8 cellular contexts compared by ENCODE assay signal in genomic region chr7:116930156-116930913, GRCh38. TPM values are rescaled to one million over a fixed set of nuclear protein-coding genes. Genes with fewer than 3 reads are reported as not detected.
DNase-seq lines count a peak whose midpoint lies in the region; ATAC-seq, FAIRE-seq and TF ChIP-seq lines count a peak whose summit lies in the region.

No MANE protein-coding gene starts in this region.

- H3K4me1 ChIP-seq in colonic mucosa (no peaks in the 10 kb centered on the region), HepG2 (ENCODE audit: insufficient read depth, low read length) (peaks cover 44% of the 10 kb centered on the region)

- H3K27ac ChIP-seq in colonic mucosa = no peak overlapping the region
- H3K27ac ChIP-seq in HepG2 (ENCODE audit: extremely low read length, insufficient read depth, low read length) = no peak overlapping the region

- DNase-seq in AML-193 (lab: John Stamatoyannopoulos, UW) (peak; percentile 31 to 53), NCI-H345 treated with DMSO at 0.1 percent for 48 hours (lab: John Stamatoyannopoulos, UW; ENCODE audit: unreplicated experiment) (peak; percentile 56), colonic mucosa (peak; percentile 81), HepG2 (ENCODE audit: low spot score) (peak; percentile 62)
- peak; percentile 67 to 72 for DNase-seq in activated CD4-positive, alpha-beta T cell treated with anti-CD3 and anti-CD28 coated beads for 24 hours (ENCODE audit: low read depth in 2 of 2)
- peak; percentile 64 to 76 for DNase-seq in stimulated activated CD4-positive, alpha-beta T cell treated with anti-CD3 and anti-CD28 coated beads, Interleukin-4, amount 100 ng/mL, for 48 hours (ENCODE audit: low read depth in 2 of 2)

- CTCF ChIA-PET in HepG2 (lab: Yijun Ruan, JAX; ENCODE audit: low intra/inter-chr PET ratio, low total read pairs) = interaction anchor here (0.7 to 2.8 kb wide), 4 partner anchors 55 to 197 kb away, joined by 3 to 33 read pairs (median 14); no protein-coding TSS in a partner anchor

- no peaks in the 10 kb centered on the region for H3K36me3 ChIP-seq in colonic mucosa
- no peaks in the 10 kb centered on the region for H3K36me3 ChIP-seq in HepG2 (replicated peaks in 1 of 2; ENCODE audit: control insufficient read depth in 1 of 2, insufficient read depth in 2 of 2, low read length in 2 of 2)

- H3K9me3 ChIP-seq in colonic mucosa (no peaks in the 10 kb centered on the region), HepG2 (ENCODE audit: low read length) (no peaks in the 10 kb centered on the region)

- peak; percentile 69 for ATAC-seq in GM19025 (IDR thresholded peaks at IDR 0.05; ENCODE audit: low read depth, unreplicated experiment)
- ATAC-seq in HG03342 (IDR thresholded peaks at IDR 0.05; ENCODE audit: unreplicated experiment) = peak; percentile 87
- ATAC-seq in HepG2 = peak; percentile 87

- TF ChIP-seq EP300 in HepG2 (IDR thresholded peaks at IDR 0.05; ENCODE audit: low read depth in 2 of 2, low read length in 2 of 2) (no peak), HepG2 (CRISPR knock-in tag; IDR thresholded peaks at IDR 0.05; ENCODE audit: borderline replicate concordance) (no peak)

- no TSS peak for BruUV-seq in HepG2 (replicated peaks; lab: Mats Ljungman, UMichigan)

- no peaks in the 10 kb centered on the region for H3K79me2 ChIP-seq in HepG2 (ENCODE audit: insufficient read depth, low read length)

- in situ Hi-C loops in HepG2 (cut with HindIII; ENCODE audit: extremely low pct_ligation_motif_present, low pct_unique_long_range_greater_than_20kb) = loop anchor here (5.0 kb wide), 1 partner anchor 187 kb away; no protein-coding TSS in a partner anchor

- POLR2A ChIA-PET in HepG2 (lab: Yijun Ruan, JAX) = no interaction called here

- TF ChIP-seq RAD21 in HepG2 (CRISPR knock-in tag; IDR thresholded peaks at IDR 0.05) = peak; percentile 88

- intact Hi-C loops in colonic mucosa (cut with DNase I) (loop anchor here (5.0 to 10.0 kb wide), 2 partner anchors 54 to 197 kb away; no protein-coding TSS in a partner anchor), HepG2 (cut with micrococcal nuclease; ENCODE audit: unreplicated experiment) (loop anchor here (1.0 to 2.0 kb wide), 4 partner anchors 22 to 197 kb away; partner anchors contain the start of gene ST7)

- H3K4me3 ChIP-seq in colonic mucosa = no peak overlapping the region
- peak overlapping the region in 1 of 3 experiments; percentile 31; a peak in 2 of 6 replicates for H3K4me3 ChIP-seq in HepG2 (replicated peaks in 1 of 3; ENCODE audit: insufficient read depth in 1 of 3, low read depth in 2 of 3, low read length in 3 of 3)

- FAIRE-seq in HepG2 (lab: Jason Lieb, UNC) = peak; percentile 93

- TF ChIP-seq CTCF in colonic mucosa (IDR thresholded peaks at IDR 0.05) = peak; percentile 93
- TF ChIP-seq CTCF in HepG2 (CRISPR knock-in tag; IDR thresholded peaks at IDR 0.05) = peak; percentile 93

- no peaks in the 10 kb centered on the region for H4K20me1 ChIP-seq in HepG2 (ENCODE audit: insufficient read depth, low read length)

- WGBS in HepG2 (ENCODE audit: low lambda C conversion rate) = 11% methylated on average over 22 of the region's 22 CpGs

- H3K27me3 ChIP-seq in colonic mucosa = no peaks in the 10 kb centered on the region
- H3K27me3 ChIP-seq in HepG2 (ENCODE audit: control insufficient read depth in 1 of 2, insufficient read depth in 2 of 2, low read length in 2 of 2) = no peaks in the 10 kb centered on the region; a peak in 2 of 5 replicates

- H3K9ac ChIP-seq in colonic mucosa (ENCODE audit: low read depth in 2 of 2, low read length in 2 of 2) = no peak overlapping the region
- H3K9ac ChIP-seq in HepG2 (ENCODE audit: insufficient read depth, low read depth, low read length) = no peak overlapping the region

- H3K4me2 ChIP-seq in HepG2 (ENCODE audit: low read depth, low read length) = peak overlapping the region; percentile 61

- no peak for TF ChIP-seq POLR2A in HepG2 (IDR thresholded peaks at IDR 0.05; ENCODE audit: insufficient read depth in 1 of 2, low read depth in 2 of 2, low read length in 2 of 2)

- no peak overlapping the region for H2AFZ ChIP-seq in HepG2 (ENCODE audit: low read length)

TF ChIP-seq in HepG2, 621 proteins besides CTCF, POLR2A, EP300 and RAD21 (continues in another document):
- TF ChIP-seq NAIF1 (CRISPR knock-in tag; IDR thresholded peaks at IDR 0.05; ENCODE audit: borderline replicate concordance) (no peak), NFIB (CRISPR knock-in tag; IDR thresholded peaks at IDR 0.05; ENCODE audit: borderline replicate concordance) (no peak), ZNF570 (CRISPR knock-in tag; IDR thresholded peaks at IDR 0.05; ENCODE audit: borderline replicate concordance) (no peak), ZNF720 (CRISPR knock-in tag; IDR thresholded peaks at IDR 0.05) (no peak), MLLT10 (CRISPR knock-in tag; IDR thresholded peaks at IDR 0.05) (no peak), RFXANK (CRISPR knock-in tag; IDR thresholded peaks at IDR 0.05) (no peak), KDM1A (CRISPR knock-in tag; IDR thresholded peaks at IDR 0.05) (no peak), IRF9 (CRISPR knock-in tag; IDR thresholded peaks at IDR 0.05; ENCODE audit: borderline replicate concordance) (no peak), ZFYVE20 (CRISPR knock-in tag; IDR thresholded peaks at IDR 0.05; ENCODE audit: borderline replicate concordance, low read depth) (no peak), ZNF138 (CRISPR knock-in tag; IDR thresholded peaks at IDR 0.05; ENCODE audit: low read depth) (no peak), ZNF543 (CRISPR knock-in tag; IDR thresholded peaks at IDR 0.05) (no peak), ESRRA (CRISPR knock-in tag; IDR thresholded peaks at IDR 0.05; ENCODE audit: low read depth) (no peak), ZNF850 (CRISPR knock-in tag; conservative IDR thresholded peaks at IDR 0.05) (no peak), MYNN (CRISPR knock-in tag; IDR thresholded peaks at IDR 0.05; ENCODE audit: low read depth) (no peak), NR2C2 (CRISPR knock-in tag; IDR thresholded peaks at IDR 0.05; ENCODE audit: borderline replicate concordance) (no peak)
- TF ChIP-seq, protein P1, sequence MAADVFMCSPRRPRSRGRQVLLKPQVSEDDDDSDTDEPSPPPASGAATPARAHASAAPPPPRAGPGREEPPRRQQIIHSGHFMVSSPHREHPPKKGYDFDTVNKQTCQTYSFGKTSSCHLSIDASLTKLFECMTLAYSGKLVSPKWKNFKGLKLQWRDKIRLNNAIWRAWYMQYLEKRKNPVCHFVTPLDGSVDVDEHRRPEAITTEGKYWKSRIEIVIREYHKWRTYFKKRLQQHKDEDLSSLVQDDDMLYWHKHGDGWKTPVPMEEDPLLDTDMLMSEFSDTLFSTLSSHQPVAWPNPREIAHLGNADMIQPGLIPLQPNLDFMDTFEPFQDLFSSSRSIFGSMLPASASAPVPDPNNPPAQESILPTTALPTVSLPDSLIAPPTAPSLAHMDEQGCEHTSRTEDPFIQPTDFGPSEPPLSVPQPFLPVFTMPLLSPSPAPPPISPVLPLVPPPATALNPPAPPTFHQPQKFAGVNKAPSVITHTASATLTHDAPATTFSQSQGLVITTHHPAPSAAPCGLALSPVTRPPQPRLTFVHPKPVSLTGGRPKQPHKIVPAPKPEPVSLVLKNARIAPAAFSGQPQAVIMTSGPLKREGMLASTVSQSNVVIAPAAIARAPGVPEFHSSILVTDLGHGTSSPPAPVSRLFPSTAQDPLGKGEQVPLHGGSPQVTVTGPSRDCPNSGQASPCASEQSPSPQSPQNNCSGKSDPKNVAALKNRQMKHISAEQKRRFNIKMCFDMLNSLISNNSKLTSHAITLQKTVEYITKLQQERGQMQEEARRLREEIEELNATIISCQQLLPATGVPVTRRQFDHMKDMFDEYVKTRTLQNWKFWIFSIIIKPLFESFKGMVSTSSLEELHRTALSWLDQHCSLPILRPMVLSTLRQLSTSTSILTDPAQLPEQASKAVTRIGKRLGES (CRISPR knock-in tag; IDR thresholded peaks at IDR 0.05; ENCODE audit: borderline replicate concordance) = no peak

RNA-seq across cellular contexts. Expression of gene ST7, which starts 23.0 kb away (rescaled TPM):
- total RNA-seq in colonic mucosa (10 to 100 TPM; 10.6 to 12.2 TPM), HepG2 (2016; rRNA removed; fragmentation: Illumina TruSeq; extraction: Trizol) (19.4 and 23.5 TPM in 2 replicates)
- total RNA-seq in HepG2 (2016; cell fraction: cytosol; rRNA removed; fragmentation: Illumina TruSeq; extraction: Trizol; ENCODE audit: low read depth) = 28.3 and 28.8 TPM in 2 replicates
- total RNA-seq in HepG2 (2016; cell fraction: insoluble cytoplasmic fraction; rRNA removed; fragmentation: Illumina TruSeq; extraction: Trizol) = 17.6 and 21.2 TPM in 2 replicates
- total RNA-seq in HepG2 (2016; cell fraction: membrane; rRNA removed; fragmentation: Illumina TruSeq; extraction: Trizol) = 41.5 and 54.6 TPM in 2 replicates
- 28.2 and 31.4 TPM in 2 replicates for total RNA-seq in HepG2 (2016; cell fraction: nucleus; rRNA removed; fragmentation: Illumina TruSeq; extraction: Trizol)
- polyA plus RNA-seq in HepG2 (2011; rRNA removed) = 15.4 and 17.3 TPM in 2 replicates
- 9.8 and 14.0 TPM in 2 replicates for polyA plus RNA-seq in HepG2 (2011; cell fraction: cytosol; rRNA removed)
- 10.7 and 11.0 TPM in 2 replicates for polyA plus RNA-seq in HepG2 (2011; cell fraction: nucleus; rRNA removed)
- polyA plus RNA-seq in HepG2 (2012) = 10.8 and 12.8 TPM in 2 replicates
- polyA plus RNA-seq in HepG2 (2016; cell fraction: cytosol; fragmentation: Illumina TruSeq; extraction: Trizol; ENCODE audit: low read depth) = 36.8 and 37.8 TPM in 2 replicates
- 22.0 and 24.7 TPM in 2 replicates for polyA plus RNA-seq in HepG2 (2016; cell fraction: insoluble cytoplasmic fraction; fragmentation: Illumina TruSeq; extraction: Trizol; ENCODE audit: low read depth)
- 45.3 and 51.8 TPM in 2 replicates for polyA plus RNA-seq in HepG2 (2016; cell fraction: membrane; fragmentation: Illumina TruSeq; extraction: Trizol; ENCODE audit: low read depth)
- polyA plus RNA-seq in HepG2 (2016; cell fraction: nucleus; fragmentation: Illumina TruSeq; extraction: Trizol; ENCODE audit: insufficient read depth, low read depth) = 22.5 and 23.7 TPM in 2 replicates
- polyA minus RNA-seq in HepG2 (2011; rRNA and poly(A)+ RNA removed; ENCODE audit: low replicate concordance) = 13.2 and 58.2 TPM in 2 replicates
- polyA minus RNA-seq in HepG2 (2011; cell fraction: cytosol; rRNA and poly(A)+ RNA removed) = 15.7 and 18.9 TPM in 2 replicates
- polyA minus RNA-seq in HepG2 (2011; cell fraction: nucleus; rRNA and poly(A)+ RNA removed) = 45.2 and 45.3 TPM in 2 replicates
